ENCODE assay signal across 13 cellular contexts in genomic region chr5:132639706-132640130, GRCh38. TPM values are rescaled to one million over a fixed set of nuclear protein-coding genes. Genes with fewer than 3 reads are reported as not detected.
A peak's percentile ranks its signal among the peaks of the same experiment; 100 is the strongest.
DNase-seq lines count a peak whose midpoint lies in the region; ATAC-seq, FAIRE-seq and TF ChIP-seq lines count a peak whose summit lies in the region.
"Had no signal": no experiment of that assay in that cellular context is flagged by ENCODE, and none has a peak within 500 bp of the region (broad histone marks: within the 10 kb centered on the region; RNA-seq: fewer than 3 reads in every experiment).

No MANE protein-coding gene starts in this region.

- H3K4me1 Mint-ChIP-seq in natural killer cell treated with Interleukin-12 subunit alpha and Interleukin-12 subunit beta and Interleukin-15 and Interleukin-18, amount 100 ng/mL, for 72 hours (ENCODE audit: low read depth in 2 of 2) = peaks cover 38 to 67% of the 10 kb centered on the region in 2 donors
- peaks cover 0 to 5% of the 10 kb centered on the region in 2 donors for H3K4me1 Mint-ChIP-seq in natural killer cell
- H3K4me1 Mint-ChIP-seq: activated B cell treated with CpG ODN at 0.5 μM for 24 hours, memory B cell had no signal

- in situ Hi-C loops in HAP-1 (cut with MboI; ENCODE audit: low sequenced_read_pairs) = no loop called here

- H3K27me3 ChIP-seq in HAP-1 (ENCODE audit: low read depth) = no peaks in the 10 kb centered on the region
- H3K27me3 ChIP-seq: MG63 had no signal

- TF ChIP-seq CTCF in natural killer cell (IDR thresholded peaks at IDR 0.05) (no peak), foreskin fibroblast (IDR thresholded peaks at IDR 0.05; ENCODE audit: low read depth, low read length) (no peak)

- no peaks in the 10 kb centered on the region for H3K4me1 ChIP-seq in HAP-1

- H3K27ac Mint-ChIP-seq in natural killer cell treated with Interleukin-12 subunit alpha and Interleukin-12 subunit beta and Interleukin-15 and Interleukin-18, amount 100 ng/mL, for 72 hours = peak overlapping the region; percentile 54 to 73
- no peak overlapping the region for H3K27ac Mint-ChIP-seq in natural killer cell
- H3K27ac Mint-ChIP-seq: activated B cell treated with CpG ODN at 0.5 μM for 24 hours, memory B cell had no signal

- FAIRE-seq in RCC 7860 (lab: Jason Lieb, UNC) = no peak
- FAIRE-seq: bronchial epithelial cell had no signal

- ATAC-seq in natural killer cell treated with Interleukin-12 subunit alpha and Interleukin-12 subunit beta and Interleukin-15 and Interleukin-18, amount 100 ng/mL, for 72 hours = peak; percentile 56 to 58
- ATAC-seq in natural killer cell (no peak), HG02588 (IDR thresholded peaks at IDR 0.05; ENCODE audit: unreplicated experiment) (peak; percentile 46), HG03460 (IDR thresholded peaks at IDR 0.05; ENCODE audit: unreplicated experiment) (peak; percentile 79)

- H3K4me3 Mint-ChIP-seq in natural killer cell treated with Interleukin-12 subunit alpha and Interleukin-12 subunit beta and Interleukin-15 and Interleukin-18, amount 100 ng/mL, for 72 hours = peak overlapping the region; percentile 53
- H3K4me3 Mint-ChIP-seq in natural killer cell = no peak overlapping the region
- H3K4me3 Mint-ChIP-seq: activated B cell treated with CpG ODN at 0.5 μM for 24 hours, memory B cell had no signal

- intact Hi-C loops in natural killer cell (cut with micrococcal nuclease) = no loop called here

- no peak overlapping the region for H3K27ac ChIP-seq in caudate nucleus (ENCODE audit: low read depth, low read length)

- H3K9me3 ChIP-seq in HAP-1 = no peaks in the 10 kb centered on the region
- H3K9me3 ChIP-seq: MG63 had no signal

- peaks cover 43% of the 10 kb centered on the region for H3K36me3 ChIP-seq in HAP-1 (replicated peaks)

- DNase-seq in natural killer cell treated with Interleukin-12 subunit alpha and Interleukin-12 subunit beta and Interleukin-15 and Interleukin-18, amount 100 ng/mL, for 72 hours (ENCODE audit: low spot score) = no peak
- DNase-seq in natural killer cell (no peak), foreskin fibroblast (no peak), RCC 7860 (ENCODE audit: low spot score) (no peak), HAP-1 (ENCODE audit: low spot score in 2 of 2) (no peak), caudate nucleus (lab: John Stamatoyannopoulos, UW) (no peak)
- DNase-seq: activated B cell treated with CpG ODN at 0.5 μM for 24 hours, MG63 had no signal

- H3K4me3 ChIP-seq in foreskin fibroblast (ENCODE audit: low read depth in 1 of 2, low read length in 2 of 2) (no peak overlapping the region), HAP-1 (no peak overlapping the region)
- H3K4me3 ChIP-seq: MG63 had no signal

- no peaks in the 10 kb centered on the region for H3K27me3 Mint-ChIP-seq in natural killer cell treated with Interleukin-12 subunit alpha and Interleukin-12 subunit beta and Interleukin-15 and Interleukin-18, amount 100 ng/mL, for 72 hours
- no peaks in the 10 kb centered on the region for H3K27me3 Mint-ChIP-seq in natural killer cell (ENCODE audit: low read depth in 2 of 2)
- H3K27me3 Mint-ChIP-seq: activated B cell treated with CpG ODN at 0.5 μM for 24 hours, memory B cell had no signal

- peaks cover 26% of the 10 kb centered on the region for H3K36me3 Mint-ChIP-seq in natural killer cell treated with Interleukin-12 subunit alpha and Interleukin-12 subunit beta and Interleukin-15 and Interleukin-18, amount 100 ng/mL, for 72 hours
- H3K36me3 Mint-ChIP-seq in natural killer cell = peaks cover 8% of the 10 kb centered on the region

- H3K9me3 Mint-ChIP-seq in natural killer cell treated with Interleukin-12 subunit alpha and Interleukin-12 subunit beta and Interleukin-15 and Interleukin-18, amount 100 ng/mL, for 72 hours = no peaks in the 10 kb centered on the region
- H3K9me3 Mint-ChIP-seq in natural killer cell = no peaks in the 10 kb centered on the region
- H3K9me3 Mint-ChIP-seq: activated B cell treated with CpG ODN at 0.5 μM for 24 hours, memory B cell had no signal

RNA-seq across cellular contexts. Expression of gene IL13, which starts 18.3 kb away (rescaled TPM):
- 10 to 100 TPM in 1 of 2 donors, 1 to 10 TPM in 1; 8.4 to 19.6 TPM for total RNA-seq in natural killer cell treated with Interleukin-12 subunit alpha and Interleukin-12 subunit beta and Interleukin-15 and Interleukin-18, amount 100 ng/mL, for 72 hours
- total RNA-seq in natural killer cell = 1 to 10 TPM in 1 of 3 donors, under 1 TPM in 1, not detected in 1; 0.80 to 1.4 TPM
- total RNA-seq: bronchial epithelial cell, fibroblast of villous mesenchyme had no signal

RNA-seq across cellular contexts. Expression of gene IL4, which starts 34.1 kb away (rescaled TPM):
- total RNA-seq in natural killer cell treated with Interleukin-12 subunit alpha and Interleukin-12 subunit beta and Interleukin-15 and Interleukin-18, amount 100 ng/mL, for 72 hours = 1 to 10 TPM in 1 of 2 donors, not detected in 1; 2.6 TPM
- total RNA-seq in natural killer cell = 1 to 10 TPM in 1 of 3 donors, not detected in 2; 8.1 TPM
- total RNA-seq: activated B cell treated with CpG ODN at 0.5 μM for 24 hours, bronchial epithelial cell, fibroblast of villous mesenchyme had no signal

Comparison
In these comparisons a context has a peak if more than half of its experiments do, and no peak if none do; other contexts are left out.
1. ATAC-seq: peak in natural killer cell treated with Interleukin-12 subunit alpha and Interleukin-12 subunit beta and Interleukin-15 and Interleukin-18, amount 100 ng/mL, for 72 hours (2 of 2), HG02588 (single experiment) and HG03460 (single experiment); none in natural killer cell (0 of 3).
2. H3K27ac Mint-ChIP-seq: peak in natural killer cell treated with Interleukin-12 subunit alpha and Interleukin-12 subunit beta and Interleukin-15 and Interleukin-18, amount 100 ng/mL, for 72 hours (2 of 2); none in natural killer cell (0 of 2).